7 cellular contexts compared by ENCODE assay signal in genomic region chr10:95289921-95290421, GRCh38. TPM values are rescaled to one million over a fixed set of nuclear protein-coding genes. Genes with fewer than 3 reads are reported as not detected.
DNase-seq lines count a peak whose midpoint lies in the region; ATAC-seq, FAIRE-seq and TF ChIP-seq lines count a peak whose summit lies in the region.

No MANE protein-coding gene starts in this region.

- H3K9me3 ChIP-seq in WERI-Rb-1 (ENCODE audit: severe bottlenecking) (no peaks in the 10 kb centered on the region), right cardiac atrium (ENCODE audit: control insufficient read depth, low read length) (no peaks in the 10 kb centered on the region), small intestine (ENCODE audit: control insufficient read depth, low read depth) (no peaks in the 10 kb centered on the region)

- intact Hi-C loops in right cardiac atrium (cut with DNase I), result loop anchor here in 2 of 4 donors (5.0 kb wide), 1 partner anchor 43 kb away; no protein-coding TSS in a partner anchor

- DNase-seq in H7, result peak; percentile 32
- DNase-seq in WERI-Rb-1, result no peak
- no peak for DNase-seq in right cardiac atrium
- DNase-seq in small intestine, result no peak
- DNase-seq in activated CD4-positive, alpha-beta T cell treated with anti-CD3 and anti-CD28 coated beads, Interleukin-2, amount 50 U/mL, for 48 hours, result no peak
- no peak for DNase-seq in NCI-H1436 (lab: John Stamatoyannopoulos, UW)

- FAIRE-seq in small intestine (lab: Jason Lieb, UNC), result no peak

- peaks cover 15% of the 10 kb centered on the region for H3K27me3 ChIP-seq in H7 (ENCODE audit: control insufficient read depth, insufficient read depth, low read length)
- no peaks in the 10 kb centered on the region for H3K27me3 ChIP-seq in WERI-Rb-1 (ENCODE audit: insufficient read depth, low read depth, severe bottlenecking)
- H3K27me3 ChIP-seq in right cardiac atrium (ENCODE audit: control insufficient read depth, insufficient read depth), result no peaks in the 10 kb centered on the region
- no peaks in the 10 kb centered on the region for H3K27me3 ChIP-seq in small intestine (ENCODE audit: control insufficient read depth in 2 of 2, insufficient read depth in 2 of 2, low read length in 2 of 2)

- H3K36me3 ChIP-seq in H7 (replicated peaks; ENCODE audit: control insufficient read depth, insufficient read depth, low read length) (peaks cover 3% of the 10 kb centered on the region; the same call in 1 of the 2 replicates), WERI-Rb-1 (peaks cover 5% of the 10 kb centered on the region), small intestine (ENCODE audit: control insufficient read depth in 2 of 2, insufficient read depth in 2 of 2, low read length in 2 of 2) (no peaks in the 10 kb centered on the region)

- H3K27ac ChIP-seq in WERI-Rb-1 (peak overlapping the region; percentile 90), right cardiac atrium (ENCODE audit: low read length) (peak overlapping the region; percentile 81), small intestine (ENCODE audit: low read depth in 1 of 2, low read length in 1 of 2) (peak overlapping the region; percentile 93 to 99)

- ATAC-seq in right cardiac atrium, result no peak
- ATAC-seq in HG02870 (IDR thresholded peaks at IDR 0.05; ENCODE audit: unreplicated experiment), result no peak

- H3K4me1 ChIP-seq in right cardiac atrium (ENCODE audit: control insufficient read depth, insufficient read depth, low read length) (peaks cover 13% of the 10 kb centered on the region), small intestine (ENCODE audit: control insufficient read depth in 2 of 2, insufficient read depth in 1 of 2, low read depth in 1 of 2, low read length in 1 of 2) (peaks cover 0 to 2% of the 10 kb centered on the region in 2 donors)

- WGBS in right cardiac atrium, result 10% methylated on average over 14 of the region's 14 CpGs
- 2 to 24% (median 17%) methylated on average over 14 of the region's 14 CpGs for WGBS in small intestine, 3 donors

- H3K4me3 ChIP-seq in H7 (ENCODE audit: insufficient read depth, low read depth, low read length), result peak overlapping the region; percentile 96
- peak overlapping the region; percentile 83 for H3K4me3 ChIP-seq in WERI-Rb-1 (ENCODE audit: low read depth, low read length)
- H3K4me3 ChIP-seq in right cardiac atrium (ENCODE audit: low read length), result peak overlapping the region; percentile 72
- peak overlapping the region; percentile 83 to 85 for H3K4me3 ChIP-seq in small intestine (ENCODE audit: low read depth in 1 of 2, low read length in 2 of 2)

- no peak for TF ChIP-seq CTCF in WERI-Rb-1 (IDR thresholded peaks at IDR 0.05; ENCODE audit: low read depth, low read length)

RNA-seq across cellular contexts. Expression of gene PDLIM1, which starts 0.8 kb away (rescaled TPM):
- total RNA-seq in H7 (2014; rRNA removed; shearing (Covaris generic)), result 31.3 and 32.4 TPM in 2 replicates
- total RNA-seq in right cardiac atrium, result 100 to 1,000 TPM; 159 to 227 (median 169) TPM
- polyA plus RNA-seq in right cardiac atrium (211 TPM), small intestine (100 to 1,000 TPM; 206 to 572 (median 368) TPM)
